ENCODE assay signal across 8 cellular contexts in the genomic region with DNA sequence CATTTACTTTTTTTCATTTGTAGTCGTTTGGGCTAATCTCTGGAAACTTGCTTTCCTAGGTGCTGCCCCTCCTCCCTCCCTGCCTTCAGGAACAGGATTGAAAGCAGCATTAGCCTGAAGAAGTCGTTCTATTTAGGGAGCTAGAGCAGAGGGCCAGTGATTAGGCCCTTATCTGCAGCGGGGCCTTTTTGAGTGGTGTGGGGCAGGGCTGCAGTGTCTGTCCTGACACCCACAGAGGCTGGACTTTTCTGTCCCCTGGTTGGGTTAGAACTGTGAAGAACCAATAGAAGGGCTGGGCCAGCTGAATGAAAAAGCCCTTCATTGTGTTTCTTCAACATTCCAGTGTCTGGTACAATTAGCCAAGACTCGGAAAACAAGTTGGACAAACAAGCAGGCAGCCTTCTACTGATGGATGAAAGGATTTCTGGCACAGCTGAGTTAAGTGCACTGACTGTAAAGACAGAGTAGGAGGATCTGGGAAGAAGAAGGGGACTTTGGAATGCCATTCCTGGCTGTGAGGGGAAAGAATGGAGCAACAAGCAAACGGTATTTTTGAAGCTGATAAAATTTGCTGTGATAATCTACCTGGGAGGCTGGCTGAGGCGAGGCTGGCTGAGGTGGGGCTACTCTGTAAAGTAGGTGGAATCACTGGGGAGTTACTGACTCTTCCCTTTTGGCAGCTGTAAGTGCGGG. TPM values are rescaled to one million over a fixed set of nuclear protein-coding genes. Genes with fewer than 3 reads are reported as not detected.
DNase-seq lines count a peak whose midpoint lies in the region; ATAC-seq, FAIRE-seq and TF ChIP-seq lines count a peak whose summit lies in the region.

No MANE protein-coding gene starts in this region.

- no peak for TF ChIP-seq POLR2A in Peyer's patch (IDR thresholded peaks at IDR 0.05)
- no peak for TF ChIP-seq POLR2A in endothelial cell of umbilical vein (IDR thresholded peaks at IDR 0.05; ENCODE audit: low read depth, low read length)

- H4K20me1 ChIP-seq in endothelial cell of umbilical vein (replicated peaks; ENCODE audit: control insufficient read depth, extremely low read depth, insufficient read depth, low read length): peaks cover 12% of the 10 kb centered on the region

- no peaks in the 10 kb centered on the region for H3K9me1 ChIP-seq in endothelial cell of umbilical vein (replicated peaks; ENCODE audit: control insufficient read depth, extremely low read depth, insufficient read depth, low read length)

- no peaks in the 10 kb centered on the region for H3K9me3 ChIP-seq in Peyer's patch
- no peaks in the 10 kb centered on the region for H3K9me3 ChIP-seq in endothelial cell of umbilical vein (replicated peaks; ENCODE audit: control insufficient read depth, insufficient read depth, low read length)
- no peaks in the 10 kb centered on the region for H3K9me3 ChIP-seq in A673 (ENCODE audit: low read depth, low read length, poor library complexity, severe bottlenecking)

- DNase-seq in C1 segment of cervical spinal cord (lab: John Stamatoyannopoulos, UW) (peak in 12 of 14 donors; percentile 6 to 59 (median 48)), Peyer's patch (no peak), endothelial cell of umbilical vein (ENCODE audit: low read depth, low spot score) (peak; percentile 65), NCI-H1930 (lab: John Stamatoyannopoulos, UW) (no peak), A673 (ENCODE audit: low spot score) (no peak)

- no peak for ATAC-seq in activated CD4-positive, CD25-positive, alpha-beta regulatory T cell treated with anti-CD3 and anti-CD28 coated beads, Interleukin-2, amount 50 U/mL, for 24 hours
- ATAC-seq in GM21367 (IDR thresholded peaks at IDR 0.05; ENCODE audit: unreplicated experiment): no peak

- intact Hi-C loops in endothelial cell of umbilical vein (cut with micrococcal nuclease) (no loop called here), A673 (cut with micrococcal nuclease; ENCODE audit: unreplicated experiment) (no loop called here)

- H3K4me1 ChIP-seq in Peyer's patch (peaks cover 0 to 36% (median 8%) of the 10 kb centered on the region in 4 donors), endothelial cell of umbilical vein (ENCODE audit: control insufficient read depth, extremely low read depth, insufficient read depth, low read length) (peaks cover 34% of the 10 kb centered on the region), A673 (ENCODE audit: insufficient read depth, low read length, poor library complexity, severe bottlenecking) (peaks cover 15% of the 10 kb centered on the region)

- H3K36me3 ChIP-seq in Peyer's patch (no peaks in the 10 kb centered on the region), endothelial cell of umbilical vein (ENCODE audit: control insufficient read depth in 2 of 2, extremely low read depth in 1 of 2, insufficient read depth in 2 of 2, low read length in 2 of 2) (no peaks in the 10 kb centered on the region), A673 (ENCODE audit: insufficient read depth, low read length, poor library complexity, severe bottlenecking) (no peaks in the 10 kb centered on the region)

- no peaks in the 10 kb centered on the region for H3K27me3 Mint-ChIP-seq in nephron (ENCODE audit: low read depth)

- TF ChIP-seq CTCF in Peyer's patch (IDR thresholded peaks at IDR 0.05): no peak
- no peak for TF ChIP-seq CTCF in endothelial cell of umbilical vein (IDR thresholded peaks at IDR 0.05; ENCODE audit: extremely low read depth in 1 of 2, insufficient read depth in 1 of 2, low read depth in 1 of 2, low read length in 2 of 2)
- no peak for TF ChIP-seq CTCF in nephron (IDR thresholded peaks at IDR 0.05; ENCODE audit: unreplicated experiment in 3 of 3)
- TF ChIP-seq CTCF in A673 (conservative IDR thresholded peaks at IDR 0.05; ENCODE audit: low read depth, low read length): no peak

- H3K27ac ChIP-seq in Peyer's patch: peak overlapping the region; percentile 49 to 76 (median 54)
- H3K27ac ChIP-seq in endothelial cell of umbilical vein (ENCODE audit: insufficient read depth, low read depth, low read length): peak overlapping the region; percentile 32
- H3K27ac ChIP-seq in A673 (ENCODE audit: low read depth, low read length, poor library complexity, severe bottlenecking): no peak overlapping the region

- H3K4me3 Mint-ChIP-seq in nephron: peak overlapping the region in 2 of 3 experiments; percentile 0 to 21

- H3K27ac Mint-ChIP-seq in nephron: peak overlapping the region; percentile 80 to 88 (median 83)

- H3K36me3 Mint-ChIP-seq in nephron (ENCODE audit: low read depth): no peaks in the 10 kb centered on the region

- H3K4me1 Mint-ChIP-seq in nephron: peaks cover 39% of the 10 kb centered on the region

- H3K9ac ChIP-seq in endothelial cell of umbilical vein (replicated peaks; ENCODE audit: extremely low read depth, insufficient read depth, low read length): no peak overlapping the region

- H3K4me2 ChIP-seq in endothelial cell of umbilical vein (ENCODE audit: insufficient read depth, low read length): no peak overlapping the region

- CTCF ChIA-PET in endothelial cell of umbilical vein (lab: Charles Lee): interaction anchor here (0.7 to 4.8 kb wide), 15 partner anchors 9 to 173 kb away, joined by 3 to 41 read pairs (median 4); partner anchors contain the start of gene MACF1
- CTCF ChIA-PET in A673 (lab: Charles Lee): interaction anchor here (0.6 kb wide), 1 partner anchor 280 kb away, joined by 4 read pairs; no protein-coding TSS in a partner anchor

- FAIRE-seq in endothelial cell of umbilical vein (lab: Jason Lieb, UNC): peak; percentile 33

- H3K27me3 ChIP-seq in Peyer's patch (no peaks in the 10 kb centered on the region), endothelial cell of umbilical vein (ENCODE audit: control insufficient read depth in 2 of 2, insufficient read depth in 2 of 2, low read length in 2 of 2) (no peaks in the 10 kb centered on the region), A673 (replicated peaks; ENCODE audit: insufficient read depth, low read depth, low read length, poor library complexity) (no peaks in the 10 kb centered on the region)

- H2AFZ ChIP-seq in endothelial cell of umbilical vein (ENCODE audit: low read depth, low read length): no peak overlapping the region

- POLR2A ChIA-PET in endothelial cell of umbilical vein (lab: Charles Lee) (interaction anchor here (0.7 to 1.3 kb wide), 2 partner anchors 22 to 100 kb away, joined by 3 to 5 read pairs; no protein-coding TSS in a partner anchor), A673 (lab: Charles Lee; ENCODE audit: low non-redundant PET) (no interaction called here)

- H3K9me3 Mint-ChIP-seq in nephron: no peaks in the 10 kb centered on the region

- peaks cover 91% of the 10 kb centered on the region for H3K79me2 ChIP-seq in endothelial cell of umbilical vein (ENCODE audit: control insufficient read depth, insufficient read depth, low read length)

- BruUV-seq in endothelial cell of umbilical vein (replicated peaks; lab: Mats Ljungman, UMichigan) (no TSS peak), A673 (replicated peaks; lab: Mats Ljungman, UMichigan) (no TSS peak)

- dilution Hi-C loops in endothelial cell of umbilical vein (cut with MboI; ENCODE audit: extremely low pct_ligation_motif_present, low sequenced_read_pairs): no loop called here

- H3K4me3 ChIP-seq in Peyer's patch: no peak overlapping the region
- no peak overlapping the region for H3K4me3 ChIP-seq in endothelial cell of umbilical vein (replicated peaks in 1 of 3; ENCODE audit: insufficient read depth in 1 of 3, low read depth in 1 of 3, low read length in 3 of 3)
- H3K4me3 ChIP-seq in A673 (ENCODE audit: low read depth, low read length, poor library complexity, severe bottlenecking): no peak overlapping the region

TF ChIP-seq in endothelial cell of umbilical vein, 7 proteins besides CTCF, POLR2A, EP300 and RAD21:
- TF ChIP-seq MYC (IDR thresholded peaks at IDR 0.05; ENCODE audit: low read depth, low read length): no peak
- no peak for TF ChIP-seq EZH2 (IDR thresholded peaks at IDR 0.05; ENCODE audit: borderline replicate concordance, low read depth, low read length, severe bottlenecking)
- TF ChIP-seq GATA2 (IDR thresholded peaks at IDR 0.05; ENCODE audit: insufficient read depth, insufficient read length, low read depth, low read length): no peak
- no peak for TF ChIP-seq JUN (IDR thresholded peaks at IDR 0.05; ENCODE audit: borderline replicate concordance, insufficient read depth, insufficient read length, low read depth)
- no peak for TF ChIP-seq FOS (IDR thresholded peaks at IDR 0.05; ENCODE audit: borderline replicate concordance, insufficient read depth, low read length)
- TF ChIP-seq, protein P1, sequence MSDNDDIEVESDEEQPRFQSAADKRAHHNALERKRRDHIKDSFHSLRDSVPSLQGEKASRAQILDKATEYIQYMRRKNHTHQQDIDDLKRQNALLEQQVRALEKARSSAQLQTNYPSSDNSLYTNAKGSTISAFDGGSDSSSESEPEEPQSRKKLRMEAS (IDR thresholded peaks at IDR 0.05; ENCODE audit: insufficient read depth, insufficient read length): no peak
- TF ChIP-seq POLR2AphosphoS5 (IDR thresholded peaks at IDR 0.05; ENCODE audit: insufficient read depth, low read depth, low read length): no peak

RNA-seq across cellular contexts. Expression of gene MACF1, which starts 9.7 kb away (rescaled TPM):
- total RNA-seq in Peyer's patch: 100 to 1,000 TPM; 187 to 436 (median 261) TPM
- total RNA-seq in endothelial cell of umbilical vein: 566 and 587 TPM in 2 replicates
- polyA plus RNA-seq in endothelial cell of umbilical vein: 105 and 122 TPM in 2 replicates
- polyA plus RNA-seq in endothelial cell of umbilical vein (2011; cell fraction: cytosol; rRNA removed): 88.8 and 94.8 TPM in 2 replicates
- polyA plus RNA-seq in endothelial cell of umbilical vein (2011; cell fraction: nucleus; rRNA removed): 706 and 748 TPM in 2 replicates
- 235 and 287 TPM in 2 replicates for polyA plus RNA-seq in endothelial cell of umbilical vein (2012)
- polyA minus RNA-seq in endothelial cell of umbilical vein: 720 and 782 TPM in 2 replicates
- 48.2 TPM for polyA minus RNA-seq in endothelial cell of umbilical vein (2011; cell fraction: cytosol; rRNA and poly(A)+ RNA removed)
- 1,459 and 2,004 TPM in 2 replicates for polyA minus RNA-seq in endothelial cell of umbilical vein (2011; cell fraction: nucleus; rRNA and poly(A)+ RNA removed)
- 261 and 265 TPM in 2 replicates for total RNA-seq in A673 (2021)

Comparison
In these comparisons a context has a peak if more than half of its experiments do, and no peak if none do; other contexts are left out.
1. DNase-seq: peak in C1 segment of cervical spinal cord (12 of 14) and endothelial cell of umbilical vein (single experiment); none in Peyer's patch (0 of 3), NCI-H1930 (0 of 2) and A673 (single experiment).